Comparison of ENCODE assay signal across 8 cellular contexts in genomic region chr2:219597552-219598307, GRCh38. TPM values are rescaled to one million over a fixed set of nuclear protein-coding genes. Genes with fewer than 3 reads are reported as not detected.
A peak's percentile ranks its signal among the peaks of the same experiment; 100 is the strongest.
DNase-seq lines count a peak whose midpoint lies in the region; ATAC-seq and TF ChIP-seq lines count a peak whose summit lies in the region.

TSS of gene STK11IP (plus strand) at chr2:219597857. CDS start at chr2:219598120, 263 bp downstream.

- no peaks in the 10 kb centered on the region for H3K9me3 ChIP-seq in liver (ENCODE audit: control insufficient read depth in 4 of 4, low read length in 3 of 4)

- DNase-seq in CD1c-positive myeloid dendritic cell (ENCODE audit: extremely low spot score) (peak; percentile 97), NCI-H82 treated with DMSO at 0.1 percent for 48 hours (lab: John Stamatoyannopoulos, UW; ENCODE audit: unreplicated experiment) (peak; percentile 89), dorsolateral prefrontal cortex (peak; percentile 92 to 98 (median 96))
- peak; percentile 96 for DNase-seq in activated CD4-positive, alpha-beta memory T cell treated with anti-CD3 and anti-CD28 coated beads for 36 hours
- DNase-seq in stimulated activated CD4-positive, alpha-beta T cell treated with anti-CD3 and anti-CD28 coated beads, Interleukin-4, amount 100 ng/mL, for 24 hours: peak; percentile 95

- under 1% methylated on average over 57 of the region's 57 CpGs for WGBS in liver

- H3K36me3 Mint-ChIP-seq in activated CD4-positive, alpha-beta memory T cell treated with anti-CD3 and anti-CD28 coated beads for 36 hours: peaks cover 9% of the 10 kb centered on the region

- H3K27me3 Mint-ChIP-seq in activated CD4-positive, alpha-beta memory T cell treated with anti-CD3 and anti-CD28 coated beads for 36 hours: peaks cover 4% of the 10 kb centered on the region

- H3K4me1 Mint-ChIP-seq in activated CD4-positive, alpha-beta memory T cell treated with anti-CD3 and anti-CD28 coated beads for 36 hours (ENCODE audit: low read depth): peaks cover 10% of the 10 kb centered on the region

- H3K27ac ChIP-seq in dorsolateral prefrontal cortex (peak within 1 kb of the TSS; percentile 34 to 97 (median 92)), liver (ENCODE audit: low read depth in 1 of 2, low read length in 2 of 2) (peak within 1 kb of the TSS; percentile 75 to 88)

- peak within 1 kb of the TSS; percentile 88 for H3K4me3 Mint-ChIP-seq in activated CD4-positive, alpha-beta memory T cell treated with anti-CD3 and anti-CD28 coated beads for 36 hours

- ATAC-seq in GM19438 (IDR thresholded peaks at IDR 0.05; ENCODE audit: low read depth, unreplicated experiment) (peak; percentile 90), HG03575 (IDR thresholded peaks at IDR 0.05; ENCODE audit: extremely low read depth, insufficient number of reproducible peaks, low FRiP score, unreplicated experiment) (peak; percentile 50)

- POLR2A ChIA-PET in activated CD4-positive, alpha-beta memory T cell treated with anti-CD3 and anti-CD28 coated beads for 36 hours (lab: Charles Lee): interaction anchor here (0.8 to 1.6 kb wide), 5 partner anchors 13 to 343 kb away, joined by 3 to 8 read pairs (median 4); partner anchors contain the start of genes CHPF, DNPEP, GMPPA and TMEM198

- H3K4me1 ChIP-seq in liver (ENCODE audit: control insufficient read depth in 4 of 4, insufficient read depth in 4 of 4, low read length in 3 of 4): peaks cover 0 to 9% (median 7%) of the 10 kb centered on the region in 4 donors

- peak within 1 kb of the TSS; percentile 93 for H3K27ac Mint-ChIP-seq in activated CD4-positive, alpha-beta memory T cell treated with anti-CD3 and anti-CD28 coated beads for 36 hours

- peak within 1 kb of the TSS; percentile 59 to 98 (median 84) for H3K4me3 ChIP-seq in dorsolateral prefrontal cortex
- peak within 1 kb of the TSS; percentile 66 to 94 (median 92) for H3K4me3 ChIP-seq in liver (ENCODE audit: low read depth in 1 of 3, low read length in 3 of 3)

- H3K9me3 Mint-ChIP-seq in activated CD4-positive, alpha-beta memory T cell treated with anti-CD3 and anti-CD28 coated beads for 36 hours: no peaks in the 10 kb centered on the region

- H3K27me3 ChIP-seq in dorsolateral prefrontal cortex: no peaks in the 10 kb centered on the region
- no peaks in the 10 kb centered on the region for H3K27me3 ChIP-seq in liver (ENCODE audit: control insufficient read depth in 4 of 4, insufficient read depth in 4 of 4, low read length in 3 of 4)

- intact Hi-C loops in activated CD4-positive, alpha-beta memory T cell treated with anti-CD3 and anti-CD28 coated beads for 36 hours (cut with micrococcal nuclease): loop anchor here (1.0 to 2.0 kb wide), 6 partner anchors 45 to 209 kb away; partner anchors contain the start of genes CHPF and GMPPA
- intact Hi-C loops in dorsolateral prefrontal cortex (cut with DNase I): loop anchor here (1.0 to 5.0 kb wide), 3 partner anchors 45 to 55 kb away; partner anchors contain the start of gene CHPF (in 2 of the 2)

- TF ChIP-seq RAD21 in liver (IDR thresholded peaks at IDR 0.05): peak in 1 of 2 donors; percentile 23

- peak within 1 kb of the TSS; percentile 86 to 92 for H3K9ac ChIP-seq in liver (ENCODE audit: low read depth in 1 of 2, low read length in 2 of 2)

- CTCF ChIA-PET in activated CD4-positive, alpha-beta memory T cell treated with anti-CD3 and anti-CD28 coated beads for 36 hours (lab: Charles Lee): interaction anchor here (0.7 to 3.3 kb wide), 9 partner anchors 37 to 195 kb away, joined by 3 to 21 read pairs (median 4); partner anchors contain the start of genes CHPF and TMEM198

- H3K36me3 ChIP-seq in liver (ENCODE audit: control insufficient read depth in 4 of 4, insufficient read depth in 3 of 4, low read depth in 1 of 4, low read length in 3 of 4): peaks cover 0 to 12% (median 4%) of the 10 kb centered on the region in 4 donors

- TF ChIP-seq CTCF in dorsolateral prefrontal cortex (IDR thresholded peaks at IDR 0.05 in 54 of 56, conservative IDR thresholded peaks at IDR 0.05 in 2 of 56; ENCODE audit: low read depth in 1 of 56, partially characterized antibody in 56 of 56) (peak in 24 of 56 donors; percentile 3 to 49 (median 21)), liver (IDR thresholded peaks at IDR 0.05; ENCODE audit: low read depth, low read length, missing input control) (no peak)

TF ChIP-seq in liver, 16 proteins besides CTCF, POLR2A, EP300 and RAD21:
- TF ChIP-seq EGR1 (IDR thresholded peaks at IDR 0.05; ENCODE audit: low read depth in 2 of 2) (peak; percentile 70 to 90), HNF4A (conservative IDR thresholded peaks at IDR 0.05) (peak; percentile 65 to 81), YY1 (IDR thresholded peaks at IDR 0.05) (peak; percentile 96), FOXA1 (IDR thresholded peaks at IDR 0.05) (no peak), MAX (IDR thresholded peaks at IDR 0.05) (peak; percentile 69), ATF3 (IDR thresholded peaks at IDR 0.05) (no peak), GABPA (IDR thresholded peaks at IDR 0.05 in 1 of 2, conservative IDR thresholded peaks at IDR 0.05 in 1 of 2) (peak; percentile 89 to 96), NR2F2 (IDR thresholded peaks at IDR 0.05) (peak; percentile 69), FOXA2 (IDR thresholded peaks at IDR 0.05) (no peak), RXRA (IDR thresholded peaks at IDR 0.05) (peak; percentile 57 to 75), TAF1 (conservative IDR thresholded peaks at IDR 0.05) (peak; percentile 76), HNF4G (IDR thresholded peaks at IDR 0.05) (peak; percentile 46), SP1 (IDR thresholded peaks at IDR 0.05) (peak; percentile 71), JUND (IDR thresholded peaks at IDR 0.05) (no peak)
- TF ChIP-seq, protein P1, sequence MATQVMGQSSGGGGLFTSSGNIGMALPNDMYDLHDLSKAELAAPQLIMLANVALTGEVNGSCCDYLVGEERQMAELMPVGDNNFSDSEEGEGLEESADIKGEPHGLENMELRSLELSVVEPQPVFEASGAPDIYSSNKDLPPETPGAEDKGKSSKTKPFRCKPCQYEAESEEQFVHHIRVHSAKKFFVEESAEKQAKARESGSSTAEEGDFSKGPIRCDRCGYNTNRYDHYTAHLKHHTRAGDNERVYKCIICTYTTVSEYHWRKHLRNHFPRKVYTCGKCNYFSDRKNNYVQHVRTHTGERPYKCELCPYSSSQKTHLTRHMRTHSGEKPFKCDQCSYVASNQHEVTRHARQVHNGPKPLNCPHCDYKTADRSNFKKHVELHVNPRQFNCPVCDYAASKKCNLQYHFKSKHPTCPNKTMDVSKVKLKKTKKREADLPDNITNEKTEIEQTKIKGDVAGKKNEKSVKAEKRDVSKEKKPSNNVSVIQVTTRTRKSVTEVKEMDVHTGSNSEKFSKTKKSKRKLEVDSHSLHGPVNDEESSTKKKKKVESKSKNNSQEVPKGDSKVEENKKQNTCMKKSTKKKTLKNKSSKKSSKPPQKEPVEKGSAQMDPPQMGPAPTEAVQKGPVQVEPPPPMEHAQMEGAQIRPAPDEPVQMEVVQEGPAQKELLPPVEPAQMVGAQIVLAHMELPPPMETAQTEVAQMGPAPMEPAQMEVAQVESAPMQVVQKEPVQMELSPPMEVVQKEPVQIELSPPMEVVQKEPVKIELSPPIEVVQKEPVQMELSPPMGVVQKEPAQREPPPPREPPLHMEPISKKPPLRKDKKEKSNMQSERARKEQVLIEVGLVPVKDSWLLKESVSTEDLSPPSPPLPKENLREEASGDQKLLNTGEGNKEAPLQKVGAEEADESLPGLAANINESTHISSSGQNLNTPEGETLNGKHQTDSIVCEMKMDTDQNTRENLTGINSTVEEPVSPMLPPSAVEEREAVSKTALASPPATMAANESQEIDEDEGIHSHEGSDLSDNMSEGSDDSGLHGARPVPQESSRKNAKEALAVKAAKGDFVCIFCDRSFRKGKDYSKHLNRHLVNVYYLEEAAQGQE (IDR thresholded peaks at IDR 0.05): peak; percentile 63
- TF ChIP-seq, protein P2, sequence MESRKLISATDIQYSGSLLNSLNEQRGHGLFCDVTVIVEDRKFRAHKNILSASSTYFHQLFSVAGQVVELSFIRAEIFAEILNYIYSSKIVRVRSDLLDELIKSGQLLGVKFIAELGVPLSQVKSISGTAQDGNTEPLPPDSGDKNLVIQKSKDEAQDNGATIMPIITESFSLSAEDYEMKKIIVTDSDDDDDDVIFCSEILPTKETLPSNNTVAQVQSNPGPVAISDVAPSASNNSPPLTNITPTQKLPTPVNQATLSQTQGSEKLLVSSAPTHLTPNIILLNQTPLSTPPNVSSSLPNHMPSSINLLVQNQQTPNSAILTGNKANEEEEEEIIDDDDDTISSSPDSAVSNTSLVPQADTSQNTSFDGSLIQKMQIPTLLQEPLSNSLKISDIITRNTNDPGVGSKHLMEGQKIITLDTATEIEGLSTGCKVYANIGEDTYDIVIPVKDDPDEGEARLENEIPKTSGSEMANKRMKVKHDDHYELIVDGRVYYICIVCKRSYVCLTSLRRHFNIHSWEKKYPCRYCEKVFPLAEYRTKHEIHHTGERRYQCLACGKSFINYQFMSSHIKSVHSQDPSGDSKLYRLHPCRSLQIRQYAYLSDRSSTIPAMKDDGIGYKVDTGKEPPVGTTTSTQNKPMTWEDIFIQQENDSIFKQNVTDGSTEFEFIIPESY (IDR thresholded peaks at IDR 0.05): peak; percentile 95

RNA-seq across cellular contexts. Expression of gene STK11IP, which starts in this region (rescaled TPM):
- 10 to 100 TPM; 28.7 to 28.9 TPM for total RNA-seq in activated CD4-positive, alpha-beta memory T cell treated with anti-CD3 and anti-CD28 coated beads for 36 hours
- total RNA-seq in dorsolateral prefrontal cortex (10 to 100 TPM; 24.7 to 91.0 (median 46.3) TPM), liver (1 to 10 TPM; 7.1 to 8.4 TPM)
- 1 to 10 TPM; 2.9 to 5.7 TPM for polyA plus RNA-seq in liver

Comparison
In these comparisons a context has a peak if more than half of its experiments do, and no peak if none do; other contexts are left out.
1. Peak in every context shown above with its lines: DNase-seq, ATAC-seq, H3K4me3 ChIP-seq and H3K27ac ChIP-seq.